Comparison of ENCODE assay signal across 12 cellular contexts in the genomic region with DNA sequence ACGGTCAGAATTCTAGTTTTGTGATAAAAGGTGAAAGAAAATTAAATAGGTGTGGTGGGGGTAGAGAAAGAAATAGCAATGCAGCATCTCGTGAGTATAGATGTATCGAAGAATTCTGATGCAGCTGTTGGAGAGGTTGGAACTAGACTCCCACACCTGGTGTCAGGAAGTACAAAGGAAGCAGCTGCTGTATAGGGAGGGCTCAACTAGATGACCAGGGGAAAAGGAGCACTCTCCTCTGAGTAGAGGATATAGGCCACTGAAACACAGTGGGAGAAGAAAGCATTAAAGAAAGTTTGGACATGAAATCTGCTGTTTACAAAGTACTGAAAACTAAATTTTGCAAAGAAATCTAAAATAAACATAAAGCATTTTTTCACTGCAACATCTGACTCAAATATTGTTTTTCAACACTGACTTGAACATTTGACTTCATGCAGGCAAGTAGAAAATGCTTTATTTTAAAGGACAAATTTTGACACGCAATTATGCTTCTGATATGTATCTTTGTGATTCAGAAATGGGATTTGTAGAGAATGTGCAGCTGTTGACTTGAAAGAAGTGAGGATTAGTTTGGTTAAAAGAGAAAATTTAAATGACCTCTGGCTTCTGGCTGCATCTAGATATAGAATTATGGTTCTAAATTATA.
DNase-seq lines count a peak whose midpoint lies in the region; ATAC-seq and TF ChIP-seq lines count a peak whose summit lies in the region.
"Had no signal": no experiment of that assay in that cellular context is flagged by ENCODE, and none has a peak within 500 bp of the region (broad histone marks: within the 10 kb centered on the region; RNA-seq: fewer than 3 reads in every experiment).

No MANE protein-coding gene starts in this region.

- peaks cover 51% of the 10 kb centered on the region for H3K36me3 Mint-ChIP-seq in activated T-cell treated with anti-CD3 and anti-CD28 coated beads, Interleukin-2, amount 50 U/mL, for 24 hours (ENCODE audit: low read depth)

- H3K27ac ChIP-seq in DOHH2 (ENCODE audit: low read depth, low read length) = no peak overlapping the region

- H3F3A ChIP-seq in DOHH2 (ENCODE audit: control insufficient read depth, insufficient read depth) = peaks cover 11% of the 10 kb centered on the region

- H3K79me2 ChIP-seq in DOHH2 (ENCODE audit: control insufficient read depth, low read length) = no peaks in the 10 kb centered on the region

- DNase-seq in RPMI8226 (peak; percentile 61), ACHN (no peak), NCI-H526 (lab: John Stamatoyannopoulos, UW) (no peak)
- DNase-seq in activated T-cell treated with anti-CD3 and anti-CD28 coated beads, Interleukin-2, amount 50 U/mL, for 24 hours = no peak
- DNase-seq: activated CD8-positive, alpha-beta memory T cell treated with anti-CD3 and anti-CD28 coated beads, Interleukin-2, amount 50 U/mL, for 48 hours; NCI-H774 had no signal

- H3K9me3 ChIP-seq in DOHH2 (ENCODE audit: control insufficient read depth, insufficient read depth, low read length) = no peaks in the 10 kb centered on the region

- H3K9me3 Mint-ChIP-seq in activated T-cell treated with anti-CD3 and anti-CD28 coated beads, Interleukin-2, amount 50 U/mL, for 24 hours = peaks cover 2% of the 10 kb centered on the region

- no peak for TF ChIP-seq CTCF in DOHH2 (IDR thresholded peaks at IDR 0.05; ENCODE audit: low read depth, low read length, poor library complexity, severe bottlenecking)

- H3K4me2 ChIP-seq in DOHH2 (ENCODE audit: low read length) = peak overlapping the region; percentile 52

- peaks cover 25% of the 10 kb centered on the region; the same call in 1 of the 2 replicates for H4K20me1 ChIP-seq in DOHH2 (ENCODE audit: control insufficient read depth, insufficient read depth, low read depth, low read length)

- no peaks in the 10 kb centered on the region for H3K36me3 ChIP-seq in DOHH2 (ENCODE audit: control insufficient read depth, low read length)

- no peak overlapping the region for H3K4me3 Mint-ChIP-seq in activated T-cell treated with anti-CD3 and anti-CD28 coated beads, Interleukin-2, amount 50 U/mL, for 24 hours
- H3K4me3 Mint-ChIP-seq: brain had no signal

- H3K4me1 ChIP-seq in DOHH2 (ENCODE audit: control insufficient read depth, low read length) = peaks cover 25% of the 10 kb centered on the region

- no peaks in the 10 kb centered on the region for H3K27me3 Mint-ChIP-seq in activated T-cell treated with anti-CD3 and anti-CD28 coated beads, Interleukin-2, amount 50 U/mL, for 24 hours
- H3K27me3 Mint-ChIP-seq: brain had no signal

- in situ Hi-C loops in ACHN (cut with HindIII; ENCODE audit: low pct_ligation_motif_present, low pct_unique_long_range_greater_than_20kb, low sequenced_read_pairs) = no loop called here

- peak overlapping the region; percentile 18; the same call in 1 of the 2 replicates for H3K4me3 ChIP-seq in DOHH2 (ENCODE audit: low read length)

- no peaks in the 10 kb centered on the region for H3K9me2 ChIP-seq in DOHH2 (replicated peaks; ENCODE audit: control insufficient read depth, low read length)

- ATAC-seq in GM19455 (IDR thresholded peaks at IDR 0.05; ENCODE audit: unreplicated experiment) (peak; percentile 36), HG03060 (IDR thresholded peaks at IDR 0.05; ENCODE audit: low read depth, unreplicated experiment) (peak; percentile 11), GM21717 (IDR thresholded peaks at IDR 0.05; ENCODE audit: unreplicated experiment) (no peak)
- ATAC-seq: HCT116 had no signal

- no peaks in the 10 kb centered on the region for H3K4me1 Mint-ChIP-seq in activated T-cell treated with anti-CD3 and anti-CD28 coated beads, Interleukin-2, amount 50 U/mL, for 24 hours (ENCODE audit: low read depth)

- H3K27me3 ChIP-seq in DOHH2 (ENCODE audit: control insufficient read depth, low read length) = peaks cover 23% of the 10 kb centered on the region

- no peak overlapping the region for H3K27ac Mint-ChIP-seq in activated T-cell treated with anti-CD3 and anti-CD28 coated beads, Interleukin-2, amount 50 U/mL, for 24 hours
